In the genomic region with DNA sequence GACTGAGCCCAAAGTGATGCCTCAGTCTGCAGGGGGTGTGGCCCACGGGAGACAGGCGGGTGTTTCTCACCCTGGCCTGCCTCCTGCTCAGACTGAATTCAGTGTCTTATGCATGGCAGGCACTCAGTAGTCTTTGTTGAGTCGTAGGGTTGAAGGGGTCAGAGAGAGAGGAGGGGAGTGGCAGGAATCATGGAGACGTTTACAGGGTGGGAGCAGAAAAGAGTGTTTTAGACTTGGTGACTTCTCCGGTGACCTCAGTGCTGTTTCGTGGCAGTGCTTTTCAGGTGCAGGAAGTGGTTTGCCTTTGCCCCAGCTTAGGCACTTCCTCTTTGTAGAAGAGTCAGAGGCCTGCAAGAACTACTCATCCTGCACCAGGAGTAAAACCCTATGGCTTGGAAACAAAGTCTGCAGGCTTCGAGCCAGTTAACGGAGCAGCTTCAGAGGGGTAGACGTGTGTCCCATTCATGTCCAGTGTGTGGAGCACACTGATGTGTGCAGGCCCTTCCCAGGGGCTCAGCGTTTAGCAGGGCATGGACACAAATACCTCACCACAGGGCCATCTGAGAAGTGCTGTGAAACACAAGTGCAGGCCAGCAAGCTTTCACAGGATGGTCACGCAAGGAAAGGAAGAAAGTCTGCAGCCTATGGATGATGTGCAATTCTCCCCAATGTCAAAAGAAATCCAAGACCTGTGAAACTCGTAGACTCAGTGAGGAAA, we compare ENCODE assay signal across 8 cellular contexts. TPM values are rescaled to one million over a fixed set of nuclear protein-coding genes. Genes with fewer than 3 reads are reported as not detected.
DNase-seq lines count a peak whose midpoint lies in the region; ATAC-seq and TF ChIP-seq lines count a peak whose summit lies in the region.

No MANE protein-coding gene starts in this region.

- H3K27me3 ChIP-seq in Peyer's patch = no peaks in the 10 kb centered on the region
- no peaks in the 10 kb centered on the region for H3K27me3 ChIP-seq in spleen (replicated peaks in 1 of 7)
- H3K27me3 ChIP-seq in suprapubic skin = no peaks in the 10 kb centered on the region

- no peaks in the 10 kb centered on the region for H3K27me3 Mint-ChIP-seq in type B pancreatic cell

- whole genome bisulfite sequencing in spleen, 5 donors = 13 to 33% (median 18%) methylated on average over 12 of the region's 12 CpGs
- WGBS in suprapubic skin = 78% methylated on average over 11 of the region's 12 CpGs

- no peaks in the 10 kb centered on the region for H3K9me3 Mint-ChIP-seq in type B pancreatic cell

- H3K36me3 ChIP-seq in Peyer's patch = no peaks in the 10 kb centered on the region
- no peaks in the 10 kb centered on the region for H3K36me3 ChIP-seq in spleen
- no peaks in the 10 kb centered on the region for H3K36me3 ChIP-seq in suprapubic skin

- no peak overlapping the region for H3K4me3 Mint-ChIP-seq in type B pancreatic cell

- TF ChIP-seq POLR2A in Peyer's patch (IDR thresholded peaks at IDR 0.05) (no peak), spleen (IDR thresholded peaks at IDR 0.05) (no peak), suprapubic skin (IDR thresholded peaks at IDR 0.05) (no peak)

- peak overlapping the region; percentile 68 to 89 (median 80) for H3K27ac ChIP-seq in Peyer's patch
- H3K27ac ChIP-seq in spleen = peak overlapping the region; percentile 61 to 97 (median 89)
- H3K27ac ChIP-seq in suprapubic skin = no peak overlapping the region

- no peak overlapping the region for H3K27ac Mint-ChIP-seq in type B pancreatic cell

- intact Hi-C loops in spleen (cut with DNase I; ENCODE audit: low total_unique reads) = no loop called here

- peak in 2 of 3 donors; percentile 84 to 89 for DNase-seq in Peyer's patch
- DNase-seq in activated gamma-delta T cell treated with anti-CD3 and anti-CD28 coated beads, Interleukin-2, amount 50 U/mL, for 16 hours (ENCODE audit: low read depth) = peak; percentile 52
- DNase-seq in spleen = peak; percentile 90
- DNase-seq in suprapubic skin (ENCODE audit: low spot score in 2 of 2) = no peak
- DNase-seq in type B pancreatic cell (ENCODE audit: extremely low spot score, unreplicated experiment) = no peak
- DNase-seq in glomerular visceral epithelial cell (ENCODE audit: extremely low spot score) = no peak

- ATAC-seq in GM18870 (IDR thresholded peaks at IDR 0.05; ENCODE audit: unreplicated experiment) (peak; percentile 81), HG02973 (IDR thresholded peaks at IDR 0.05; ENCODE audit: unreplicated experiment) (peak; percentile 92)

- H3K4me1 ChIP-seq in Peyer's patch (peaks cover 0 to 30% (median 18%) of the 10 kb centered on the region in 4 donors), spleen (peaks cover 44 to 96% (median 89%) of the 10 kb centered on the region in 6 donors), suprapubic skin (peaks cover 6% of the 10 kb centered on the region)

- TF ChIP-seq CTCF in Peyer's patch (IDR thresholded peaks at IDR 0.05) (no peak), spleen (IDR thresholded peaks at IDR 0.05 in 8 of 11, conservative IDR thresholded peaks at IDR 0.05 in 3 of 11) (no peak), suprapubic skin (IDR thresholded peaks at IDR 0.05) (no peak), type B pancreatic cell (conservative IDR thresholded peaks at IDR 0.05) (no peak)

- no peaks in the 10 kb centered on the region for H3K9me3 ChIP-seq in Peyer's patch
- H3K9me3 ChIP-seq in spleen = peaks cover 0 to 4% (median 0%) of the 10 kb centered on the region in 8 donors
- no peaks in the 10 kb centered on the region for H3K9me3 ChIP-seq in suprapubic skin

- no peak for TF ChIP-seq EP300 in suprapubic skin (IDR thresholded peaks at IDR 0.05)

- no peaks in the 10 kb centered on the region for H3K36me3 Mint-ChIP-seq in type B pancreatic cell

- H3K4me3 ChIP-seq in Peyer's patch (peak overlapping the region in 1 of 4 donors; percentile 18), spleen (peak overlapping the region in 1 of 8 donors; percentile 38), suprapubic skin (no peak overlapping the region)

- peaks cover 11% of the 10 kb centered on the region for H3K4me1 Mint-ChIP-seq in type B pancreatic cell (ENCODE audit: unreplicated experiment)

RNA-seq across cellular contexts. Expression of gene SEMA4D, which starts 24.5 kb away (rescaled TPM):
- total RNA-seq in Peyer's patch (100 to 1,000 TPM in 1 of 4 donors, 10 to 100 TPM in 3; 24.3 to 124 (median 30.0) TPM), spleen (100 to 1,000 TPM in 6 of 7 donors, 10 to 100 TPM in 1; 81.6 to 193 (median 171) TPM), suprapubic skin (10 to 100 TPM; 37.3 to 50.1 (median 42.6) TPM), type B pancreatic cell (ENCODE audit: low replicate concordance) (32.3 and 43.6 TPM in 2 replicates)
- 10 to 100 TPM; 23.0 to 32.3 (median 31.5) TPM for polyA plus RNA-seq in spleen

Comparison
In these comparisons a context has a peak if more than half of its experiments do, and no peak if none do; other contexts are left out.
1. DNase-seq: peak in Peyer's patch (2 of 3), activated gamma-delta T cell treated with anti-CD3 and anti-CD28 coated beads, Interleukin-2, amount 50 U/mL, for 16 hours (single experiment) and spleen (single experiment); none in suprapubic skin (0 of 2), type B pancreatic cell (single experiment) and glomerular visceral epithelial cell (single experiment).